In the genomic region with DNA sequence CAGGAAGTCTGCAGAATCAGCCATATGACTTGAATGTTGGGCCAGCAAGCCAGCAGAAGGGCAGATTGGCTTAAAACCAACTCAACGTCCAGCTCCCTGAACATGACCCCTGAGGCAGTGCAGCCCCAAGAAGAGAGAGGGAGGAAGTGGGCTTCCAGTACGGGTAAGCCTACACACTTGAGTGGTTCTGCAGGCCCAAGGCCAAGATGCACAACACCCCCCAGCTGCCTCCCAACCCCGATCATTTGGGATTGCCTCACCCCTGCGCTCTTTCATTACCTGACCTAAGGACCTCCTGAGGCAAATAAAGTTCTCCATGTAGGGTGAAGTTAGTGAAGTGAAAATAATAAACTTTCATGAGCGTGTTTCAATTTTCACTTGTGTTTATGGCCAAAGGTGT, we compare ENCODE assay signal across 18 cellular contexts.
A peak's percentile ranks its signal among the peaks of the same experiment; 100 is the strongest.
DNase-seq lines count a peak whose midpoint lies in the region; ATAC-seq and TF ChIP-seq lines count a peak whose summit lies in the region.
"Had no signal": no experiment of that assay in that cellular context is flagged by ENCODE, and none has a peak within 500 bp of the region (broad histone marks: within the 10 kb centered on the region; RNA-seq: fewer than 3 reads in every experiment).

No MANE protein-coding gene starts in this region.

- no peak overlapping the region for H3K18ac ChIP-seq in mesenchymal stem cell (ENCODE audit: low read depth in 1 of 2, low read length in 2 of 2)

- H3K4me1 Mint-ChIP-seq in Caco-2 (ENCODE audit: low read depth, unreplicated experiment): no peaks in the 10 kb centered on the region

- H2BK5ac ChIP-seq in mesenchymal stem cell (ENCODE audit: low read depth, low read length, poor library complexity, severe bottlenecking): no peak overlapping the region

- H3K4me1 ChIP-seq in adipocyte (ENCODE audit: control insufficient read depth, insufficient read depth, low read length) (peaks cover 33% of the 10 kb centered on the region), mesenchymal stem cell (ENCODE audit: control insufficient read depth, insufficient read depth, low read depth, low read length) (peaks cover 3% of the 10 kb centered on the region), Caco-2 (no peaks in the 10 kb centered on the region)

- H3K79me1 ChIP-seq in mesenchymal stem cell (replicated peaks; ENCODE audit: low read length, poor library complexity, severe bottlenecking): no peaks in the 10 kb centered on the region

- peak overlapping the region; percentile 53 for H3K9ac ChIP-seq in adipocyte (ENCODE audit: low read length)
- H3K9ac ChIP-seq in mesenchymal stem cell (ENCODE audit: low read length): peak overlapping the region; percentile 77

- no peak overlapping the region for H3K4me3 Mint-ChIP-seq in Caco-2 (ENCODE audit: unreplicated experiment)
- H3K4me3 Mint-ChIP-seq: CD4-positive, alpha-beta T cell had no signal

- H3K36me3 Mint-ChIP-seq in Caco-2 (ENCODE audit: insufficient read depth, unreplicated experiment): no peaks in the 10 kb centered on the region

- H3K4ac ChIP-seq in mesenchymal stem cell (ENCODE audit: low read depth in 1 of 2, low read length in 2 of 2): no peak overlapping the region

- no peak overlapping the region for H3K27ac ChIP-seq in mesenchymal stem cell (ENCODE audit: low read length, poor library complexity, severe bottlenecking)

- H3K36me3 ChIP-seq in adipocyte (ENCODE audit: control insufficient read depth, insufficient read depth, low read length, severe bottlenecking): no peaks in the 10 kb centered on the region
- no peaks in the 10 kb centered on the region for H3K36me3 ChIP-seq in mesenchymal stem cell (ENCODE audit: control insufficient read depth in 1 of 2, insufficient read depth in 2 of 2, low read depth in 1 of 2, low read length in 2 of 2)
- H3K36me3 ChIP-seq in Caco-2 (ENCODE audit: control insufficient read depth, insufficient read depth, low read length): no peaks in the 10 kb centered on the region
- H3K36me3 ChIP-seq: MG63 had no signal

- no peaks in the 10 kb centered on the region for H3K9me3 Mint-ChIP-seq in Caco-2 (ENCODE audit: unreplicated experiment)
- H3K9me3 Mint-ChIP-seq: CD4-positive, alpha-beta T cell had no signal

- intact Hi-C loops in Caco-2 (cut with micrococcal nuclease; ENCODE audit: unreplicated experiment): no loop called here

- H2BK15ac ChIP-seq in mesenchymal stem cell (ENCODE audit: low read depth, poor library complexity, severe bottlenecking): no peak overlapping the region

- peak; percentile 14 for DNase-seq in AG09319 (ENCODE audit: extremely low read depth, low read depth)
- DNase-seq in adipocyte (ENCODE audit: low read depth): no peak
- DNase-seq in mesenchymal stem cell: no peak
- DNase-seq in renal cortical epithelial cell (ENCODE audit: low read depth): peak; percentile 86
- DNase-seq in GDM1 (lab: John Stamatoyannopoulos, UW): no peak
- DNase-seq in Caco-2: no peak
- DNase-seq: CD4-positive, alpha-beta T cell; DMS53; MG63; NCI-H1048; NCI-H1436; NCI-H1930; NCI-H2171; NCI-H446; NCI-H526 treated with DMSO at 0.1 percent for 48 hours had no signal

- TF ChIP-seq CTCF in AG09319 (IDR thresholded peaks at IDR 0.05; ENCODE audit: low read depth, low read length) (no peak), Caco-2 (IDR thresholded peaks at IDR 0.05; ENCODE audit: insufficient read depth in 1 of 2, low read depth in 1 of 2, low read length in 1 of 2, severe bottlenecking in 1 of 2, unreplicated experiment in 1 of 2) (no peak)

- CTCF ChIA-PET in Caco-2 (lab: Charles Lee): no interaction called here

- no peak overlapping the region for H2BK120ac ChIP-seq in mesenchymal stem cell (ENCODE audit: low read depth, low read length)

- no peak overlapping the region for H2AFZ ChIP-seq in mesenchymal stem cell (ENCODE audit: low read depth, low read length)

- H3K14ac ChIP-seq in mesenchymal stem cell (ENCODE audit: low read length in 2 of 2): no peak overlapping the region

- H4K8ac ChIP-seq in mesenchymal stem cell (ENCODE audit: low read length): no peak overlapping the region

- no peak overlapping the region for H2AK5ac ChIP-seq in mesenchymal stem cell (ENCODE audit: low read length, severe bottlenecking)

- no peak for ATAC-seq in esophagus mucosa
- no peak for ATAC-seq in GM18907 (IDR thresholded peaks at IDR 0.05; ENCODE audit: unreplicated experiment)
- ATAC-seq: Panc1 had no signal

- WGBS in mesenchymal stem cell: 97% methylated on average over 3 of the region's 5 CpGs

- H3K4me2 ChIP-seq in mesenchymal stem cell (ENCODE audit: low read length, poor library complexity, severe bottlenecking): no peak overlapping the region

- no peak overlapping the region for H3K23ac ChIP-seq in mesenchymal stem cell (ENCODE audit: low read length in 2 of 2)

- H3K9me3 ChIP-seq in adipocyte (ENCODE audit: control insufficient read depth, low read length) (no peaks in the 10 kb centered on the region), mesenchymal stem cell (ENCODE audit: control insufficient read depth, low read length) (no peaks in the 10 kb centered on the region), Caco-2 (no peaks in the 10 kb centered on the region)
- H3K9me3 ChIP-seq: MG63 had no signal

- H4K91ac ChIP-seq in mesenchymal stem cell (ENCODE audit: low read length): no peak overlapping the region

- BruUV-seq in Caco-2 (replicated peaks; lab: Mats Ljungman, UMichigan): no TSS peak

- H3K4me3 ChIP-seq in adipocyte (ENCODE audit: low read length) (peak overlapping the region; percentile 21), mesenchymal stem cell (ENCODE audit: insufficient read depth in 1 of 2, low read depth in 1 of 2, low read length in 2 of 2) (no peak overlapping the region), Caco-2 (ENCODE audit: low read depth, low read length) (no peak overlapping the region)
- H3K4me3 ChIP-seq: MG63 had no signal

- no peaks in the 10 kb centered on the region for H3K27me3 Mint-ChIP-seq in Caco-2 (ENCODE audit: insufficient read depth, unreplicated experiment)
- H3K27me3 Mint-ChIP-seq: CD4-positive, alpha-beta T cell had no signal

- H3K27me3 ChIP-seq in adipocyte (replicated peaks; ENCODE audit: control insufficient read depth, insufficient read depth, low read length) (no peaks in the 10 kb centered on the region), mesenchymal stem cell (ENCODE audit: control insufficient read depth in 1 of 2, insufficient read depth in 1 of 2, low read length in 2 of 2) (no peaks in the 10 kb centered on the region), Caco-2 (replicated peaks; ENCODE audit: control insufficient read depth, insufficient read depth, low read length) (no peaks in the 10 kb centered on the region)
- H3K27me3 ChIP-seq: MG63 had no signal

- POLR2A ChIA-PET in Caco-2 (lab: Charles Lee): no interaction called here

- no peak overlapping the region for H2BK12ac ChIP-seq in mesenchymal stem cell (ENCODE audit: low read length in 2 of 2)

- no peak overlapping the region for H3K27ac Mint-ChIP-seq in Caco-2 (ENCODE audit: unreplicated experiment)
- H3K27ac Mint-ChIP-seq: CD4-positive, alpha-beta T cell had no signal

Comparison
In these comparisons a context has a peak if more than half of its experiments do, and no peak if none do; other contexts are left out.
1. DNase-seq: peak in AG09319 (single experiment) and renal cortical epithelial cell (single experiment); none in adipocyte (single experiment), mesenchymal stem cell (single experiment), GDM1 (single experiment) and Caco-2 (0 of 2).